ENCODE assay signal across 11 cellular contexts in the genomic region with DNA sequence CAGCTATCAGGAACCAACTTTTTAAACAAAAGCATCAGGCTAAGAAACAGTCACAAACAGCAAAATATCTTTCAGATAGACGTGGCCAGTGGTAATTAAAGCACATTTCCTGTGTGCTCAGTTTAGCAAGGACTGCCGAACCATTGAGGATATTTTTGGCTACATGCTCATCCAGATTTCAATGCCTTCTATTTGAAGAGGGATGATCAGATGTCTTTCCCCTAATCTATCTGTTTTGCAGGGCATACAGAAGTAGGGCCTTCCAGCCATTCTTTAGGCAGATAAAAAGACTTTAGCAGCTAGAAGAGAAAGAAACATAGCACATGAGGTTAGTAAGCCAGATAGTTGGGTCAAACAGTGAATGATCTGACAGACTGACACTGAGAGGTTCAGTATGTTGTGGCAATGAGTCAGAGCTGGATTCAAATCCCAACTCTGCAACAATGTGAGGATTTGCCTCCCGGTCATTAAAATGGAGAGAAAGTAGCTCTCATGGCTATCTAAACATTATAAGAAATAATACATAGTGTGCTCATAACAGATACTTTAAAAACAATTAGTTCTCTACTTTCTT.
DNase-seq lines count a peak whose midpoint lies in the region; ATAC-seq and TF ChIP-seq lines count a peak whose summit lies in the region.
"Had no signal": no experiment of that assay in that cellular context is flagged by ENCODE, and none has a peak within 500 bp of the region (broad histone marks: within the 10 kb centered on the region; RNA-seq: fewer than 3 reads in every experiment).

No MANE protein-coding gene starts in this region.

- H3K36me3 ChIP-seq in brain microvascular endothelial cell (replicated peaks) (no peaks in the 10 kb centered on the region), HAP-1 (replicated peaks) (no peaks in the 10 kb centered on the region)

- no peak for ATAC-seq in memory B cell (ENCODE audit: low read depth)

- H3K9me3 Mint-ChIP-seq in memory B cell = no peaks in the 10 kb centered on the region
- no peaks in the 10 kb centered on the region for H3K9me3 Mint-ChIP-seq in activated CD4-positive, alpha-beta memory T cell treated with anti-CD3 and anti-CD28 coated beads for 36 hours

- in situ Hi-C loops in brain microvascular endothelial cell (cut with HindIII; ENCODE audit: low pct_ligation_motif_present, low sequenced_read_pairs) (no loop called here), HAP-1 (cut with MboI; ENCODE audit: low sequenced_read_pairs) (no loop called here)

- TF ChIP-seq CTCF in AG09309 (IDR thresholded peaks at IDR 0.05; ENCODE audit: control insufficient read depth, insufficient read depth, low read depth, low read length, missing control alignments) = no peak
- no peak for TF ChIP-seq CTCF in brain microvascular endothelial cell (IDR thresholded peaks at IDR 0.05; ENCODE audit: low read depth, low read length, missing control alignments)

- peaks cover 8% of the 10 kb centered on the region for H3K4me1 Mint-ChIP-seq in memory B cell
- H3K4me1 Mint-ChIP-seq in activated CD4-positive, alpha-beta memory T cell treated with anti-CD3 and anti-CD28 coated beads for 36 hours (ENCODE audit: low read depth) = no peaks in the 10 kb centered on the region
- H3K4me1 Mint-ChIP-seq: CD4-positive, CD25-positive, alpha-beta regulatory T cell had no signal

- H3K27ac ChIP-seq in brain microvascular endothelial cell = no peak overlapping the region

- peak overlapping the region; percentile 39 for H3K27ac Mint-ChIP-seq in memory B cell
- no peak overlapping the region for H3K27ac Mint-ChIP-seq in activated CD4-positive, alpha-beta memory T cell treated with anti-CD3 and anti-CD28 coated beads for 36 hours
- H3K27ac Mint-ChIP-seq: CD4-positive, CD25-positive, alpha-beta regulatory T cell had no signal

- intact Hi-C loops in activated CD4-positive, alpha-beta memory T cell treated with anti-CD3 and anti-CD28 coated beads for 36 hours (cut with micrococcal nuclease) = no loop called here

- no peak overlapping the region for H3K4me3 Mint-ChIP-seq in memory B cell
- H3K4me3 Mint-ChIP-seq in activated CD4-positive, alpha-beta memory T cell treated with anti-CD3 and anti-CD28 coated beads for 36 hours = no peak overlapping the region
- H3K4me3 Mint-ChIP-seq: CD4-positive, CD25-positive, alpha-beta regulatory T cell had no signal

- H3K27me3 Mint-ChIP-seq in memory B cell = peaks cover 4% of the 10 kb centered on the region
- H3K27me3 Mint-ChIP-seq in activated CD4-positive, alpha-beta memory T cell treated with anti-CD3 and anti-CD28 coated beads for 36 hours = peaks cover 2% of the 10 kb centered on the region
- H3K27me3 Mint-ChIP-seq: CD4-positive, CD25-positive, alpha-beta regulatory T cell had no signal

- DNase-seq in AG09309 (ENCODE audit: low read depth) (peak; percentile 10), HCEC 1CT (peak; percentile 25), brain microvascular endothelial cell (peak; percentile 40), memory B cell (ENCODE audit: low spot score in 2 of 2) (no peak), GM19238 (ENCODE audit: insufficient read length, low spot score) (no peak), HAP-1 (ENCODE audit: low spot score in 2 of 2) (no peak), DMS 273 treated with DMSO at 0.1 percent for 48 hours (lab: John Stamatoyannopoulos, UW) (no peak)
- no peak for DNase-seq in activated CD4-positive, alpha-beta memory T cell treated with anti-CD3 and anti-CD28 coated beads for 36 hours
- DNase-seq: CD4-positive, CD25-positive, alpha-beta regulatory T cell; mesendoderm; T-helper 9 cell had no signal

- H3K27me3 ChIP-seq in brain microvascular endothelial cell (replicated peaks) (no peaks in the 10 kb centered on the region), HAP-1 (ENCODE audit: low read depth) (no peaks in the 10 kb centered on the region)

- no peaks in the 10 kb centered on the region for H3K4me1 ChIP-seq in HAP-1

- H3K4me3 ChIP-seq in AG09309 (ENCODE audit: control insufficient read depth, low read depth, low read length) = no peak overlapping the region
- no peak overlapping the region for H3K4me3 ChIP-seq in brain microvascular endothelial cell (ENCODE audit: low read depth, low read length)
- H3K4me3 ChIP-seq in HAP-1 = no peak overlapping the region

- no peaks in the 10 kb centered on the region for H3K9me3 ChIP-seq in HAP-1

- no peaks in the 10 kb centered on the region for H3K36me3 Mint-ChIP-seq in memory B cell
- no peaks in the 10 kb centered on the region for H3K36me3 Mint-ChIP-seq in activated CD4-positive, alpha-beta memory T cell treated with anti-CD3 and anti-CD28 coated beads for 36 hours
- H3K36me3 Mint-ChIP-seq: CD4-positive, CD25-positive, alpha-beta regulatory T cell had no signal

- POLR2A ChIA-PET in activated CD4-positive, alpha-beta memory T cell treated with anti-CD3 and anti-CD28 coated beads for 36 hours (lab: Charles Lee) = no interaction called here

- CTCF ChIA-PET in activated CD4-positive, alpha-beta memory T cell treated with anti-CD3 and anti-CD28 coated beads for 36 hours (lab: Charles Lee) = interaction anchor here (1.7 kb wide), 1 partner anchor 34 kb away, joined by 4 read pairs; no protein-coding TSS in a partner anchor

Comparison
In these comparisons a context has a peak if more than half of its experiments do, and no peak if none do; other contexts are left out.
1. DNase-seq: peak in AG09309 (single experiment), HCEC 1CT (single experiment) and brain microvascular endothelial cell (single experiment); none in memory B cell (0 of 2), activated CD4-positive, alpha-beta memory T cell treated with anti-CD3 and anti-CD28 coated beads for 36 hours (single experiment), GM19238 (single experiment), HAP-1 (0 of 2) and DMS 273 treated with DMSO at 0.1 percent for 48 hours (single experiment).